Comparison of ENCODE assay signal across 26 cellular contexts in genomic region chr16:69114976-69115355, GRCh38. TPM values are rescaled to one million over a fixed set of nuclear protein-coding genes. Genes with fewer than 3 reads are reported as not detected.
"Had no signal": no experiment of that assay in that cellular context is flagged by ENCODE, and none has a peak within 500 bp of the region (broad histone marks: within the 10 kb centered on the region; RNA-seq: fewer than 3 reads in every experiment).

No MANE protein-coding gene starts in this region.

- H3K4me1 Mint-ChIP-seq: brain had no signal

- H3K36me3 ChIP-seq: breast epithelium had no signal

- H3K27ac ChIP-seq: ascending aorta, breast epithelium, cardiac muscle cell, coronary artery, dorsolateral prefrontal cortex had no signal

- ATAC-seq: activated CD4-positive, CD25-positive, alpha-beta regulatory T cell treated with anti-CD3 and anti-CD28 coated beads, Interleukin-2, amount 50 U/mL, for 24 hours; activated CD8-positive, alpha-beta T cell treated with anti-CD3 and anti-CD28 coated beads for 36 hours; activated T-cell treated with anti-CD3 and anti-CD28 coated beads, Interleukin-2, amount 50 U/mL, for 4 hours; activated T-helper 17 cell treated with anti-CD3 and anti-CD28 coated beads, Interleukin-2, amount 50 U/mL, for 72 hours; esophagus mucosa had no signal

- H3K27me3 ChIP-seq: ascending aorta, breast epithelium, cardiac muscle cell, dorsolateral prefrontal cortex had no signal

- H3K4me3 ChIP-seq: ascending aorta, breast epithelium, cardiac muscle cell, coronary artery, dorsolateral prefrontal cortex had no signal

- H3K9me3 Mint-ChIP-seq: activated CD8-positive, alpha-beta T cell treated with anti-CD3 and anti-CD28 coated beads for 36 hours; activated T-cell treated with anti-CD3 and anti-CD28 coated beads, Interleukin-2, amount 50 U/mL, for 4 hours; activated T-helper 17 cell treated with anti-CD3 and anti-CD28 coated beads, Interleukin-2, amount 50 U/mL, for 72 hours; brain; dendritic cell treated with granulocyte-macrophage colony-stimulating factor and Interleukin-4, amounts not matched to agents 40 ng/mL and 50 ng/mL, for 4 days; endodermal cell had no signal

- H3K9me3 ChIP-seq: ascending aorta, breast epithelium had no signal

- DNase-seq: activated CD4-positive, alpha-beta T cell treated with anti-CD3 and anti-CD28 coated beads for 48 hours; activated CD4-positive, alpha-beta T cell treated with anti-CD3 and anti-CD28 coated beads, Interleukin-2, amount 50 U/mL, for 1 hour; activated CD4-positive, alpha-beta T cell treated with anti-CD3 and anti-CD28 coated beads, Interleukin-2, amount 50 U/mL, for 48 hours; activated CD8-positive, alpha-beta memory T cell treated with anti-CD3 and anti-CD28 coated beads for 24 hours; activated CD8-positive, alpha-beta T cell treated with anti-CD3 and anti-CD28 coated beads for 36 hours; activated effector memory CD4-positive, alpha-beta T cell treated with Interleukin-2 at 50 U/mL for 16 hours; activated gamma-delta T cell treated with Interleukin-2 at 50 U/mL for 16 hours; activated naive CD4-positive, alpha-beta T cell treated with anti-CD3 and anti-CD28 coated beads, Interleukin-2, amount 50 U/mL, for 16 hours; activated naive CD4-positive, alpha-beta T cell treated with Interleukin-2 at 50 U/mL for 16 hours; activated T-cell treated with anti-CD3 and anti-CD28 coated beads, Interleukin-2, amount 50 U/mL, for 4 hours; central memory CD4-positive, alpha-beta T cell; effector memory CD4-positive, alpha-beta T cell; foreskin fibroblast; T-helper 2 cell had no signal

- H3K27ac Mint-ChIP-seq: activated CD8-positive, alpha-beta T cell treated with anti-CD3 and anti-CD28 coated beads for 36 hours; activated naive CD8-positive, alpha-beta T cell; activated T-helper 17 cell treated with anti-CD3 and anti-CD28 coated beads, Interleukin-2, amount 50 U/mL, for 72 hours; dendritic cell treated with granulocyte-macrophage colony-stimulating factor and Interleukin-4, amounts not matched to agents 40 ng/mL and 50 ng/mL, for 4 days; endodermal cell had no signal

- H3K27me3 Mint-ChIP-seq: activated CD8-positive, alpha-beta T cell treated with anti-CD3 and anti-CD28 coated beads for 36 hours; activated naive CD8-positive, alpha-beta T cell; activated T-helper 17 cell treated with anti-CD3 and anti-CD28 coated beads, Interleukin-2, amount 50 U/mL, for 72 hours had no signal

- H3K4me3 Mint-ChIP-seq: activated CD8-positive, alpha-beta T cell treated with anti-CD3 and anti-CD28 coated beads for 36 hours; activated naive CD8-positive, alpha-beta T cell; activated T-cell treated with anti-CD3 and anti-CD28 coated beads, Interleukin-2, amount 50 U/mL, for 4 hours; activated T-helper 17 cell treated with anti-CD3 and anti-CD28 coated beads, Interleukin-2, amount 50 U/mL, for 72 hours; brain; dendritic cell treated with granulocyte-macrophage colony-stimulating factor and Interleukin-4, amounts not matched to agents 40 ng/mL and 50 ng/mL, for 4 days; endodermal cell had no signal

RNA-seq across cellular contexts. Expression of gene HAS3, which starts 9.5 kb away (rescaled TPM):
- total RNA-seq: ascending aorta had no signal
- polyA plus RNA-seq: cardiac muscle cell had no signal
